8 cellular contexts compared by ENCODE assay signal in the genomic region with DNA sequence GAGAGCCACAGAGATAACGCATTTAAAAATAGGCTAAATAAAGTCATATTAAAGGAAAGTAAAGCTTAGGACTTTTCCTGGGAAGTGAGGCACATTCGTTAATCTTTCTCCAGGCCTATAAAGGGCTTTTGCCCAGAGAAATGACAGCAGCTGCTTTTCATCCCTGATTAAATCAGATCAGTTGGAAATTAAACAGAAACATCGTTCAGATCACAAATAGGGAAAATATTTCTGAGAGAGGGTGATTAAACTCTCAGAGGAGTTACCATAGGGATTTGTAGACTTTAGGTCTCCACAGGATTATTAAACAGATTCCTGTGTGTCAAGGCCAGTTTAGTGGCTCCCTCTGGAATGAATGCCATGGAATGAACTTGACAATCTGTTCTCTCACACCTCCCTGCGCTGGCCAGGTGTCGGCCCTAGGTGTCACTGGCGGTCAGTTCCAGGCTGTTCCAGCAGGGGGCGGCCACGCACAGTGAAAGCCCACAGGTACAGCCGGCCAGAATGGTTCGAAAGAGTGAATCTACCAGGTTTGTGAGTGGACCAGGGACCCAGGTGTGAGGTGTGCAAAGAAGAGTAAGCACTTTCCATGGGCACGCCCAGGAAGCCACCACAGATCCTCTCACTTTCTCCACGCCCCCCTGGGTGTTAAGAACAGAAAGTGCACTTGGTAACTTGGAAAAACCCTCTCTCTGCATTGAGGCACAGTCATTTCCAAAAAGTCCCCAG.
A peak's percentile ranks its signal among the peaks of the same experiment; 100 is the strongest.
DNase-seq lines count a peak whose midpoint lies in the region; ATAC-seq and TF ChIP-seq lines count a peak whose summit lies in the region.

No MANE protein-coding gene starts in this region.

- ATAC-seq in GM18861 (IDR thresholded peaks at IDR 0.05; ENCODE audit: unreplicated experiment): peak; percentile 94
- peak; percentile 88 for ATAC-seq in HG03045 (IDR thresholded peaks at IDR 0.05; ENCODE audit: unreplicated experiment)
- peak; percentile 95 to 97 for ATAC-seq in lower lobe of right lung

- no peaks in the 10 kb centered on the region for H3K4me1 ChIP-seq in lower lobe of right lung

- H3K4me3 ChIP-seq in AG10803 (ENCODE audit: low read length) (no peak overlapping the region), coronary artery (peak overlapping the region; percentile 47), lower lobe of right lung (no peak overlapping the region)

- H3K27ac ChIP-seq in coronary artery (peak overlapping the region in 1 of 2 donors; percentile 38), lower lobe of right lung (no peak overlapping the region)

- intact Hi-C loops in lower lobe of right lung (cut with DNase I): no loop called here

- H3K9me3 ChIP-seq in lower lobe of right lung: no peaks in the 10 kb centered on the region

- TF ChIP-seq CTCF in AG10803 (conservative IDR thresholded peaks at IDR 0.05; ENCODE audit: low read length) (peak; percentile 99), coronary artery (IDR thresholded peaks at IDR 0.05) (peak; percentile 99), lower lobe of right lung (IDR thresholded peaks at IDR 0.05) (peak; percentile 99)

- no peaks in the 10 kb centered on the region for H3K36me3 ChIP-seq in lower lobe of right lung

- H3K27me3 ChIP-seq in lower lobe of right lung (ENCODE audit: low read depth): no peaks in the 10 kb centered on the region

- DNase-seq in AG10803 (ENCODE audit: low read depth) (peak; percentile 93), NCI-H226 (peak; percentile 1), coronary artery (ENCODE audit: low spot score) (peak; percentile 87), lower lobe of right lung (peak; percentile 86)
- peak; percentile 81 for DNase-seq in activated CD4-positive, alpha-beta T cell treated with anti-CD3 and anti-CD28 coated beads, Interleukin-2, amount 50 U/mL, for 1 hour
- DNase-seq in stimulated activated CD8-positive, alpha-beta memory T cell treated with anti-CD3 and anti-CD28 coated beads, Interleukin-12 subunit alpha, Interleukin-12 subunit beta, amount 100 ng/mL, for 4 hours (ENCODE audit: low read depth): peak; percentile 50

Comparison
In these comparisons a context has a peak if more than half of its experiments do, and no peak if none do; other contexts are left out.
1. DNase-seq: peak in every context shown above with its lines; median percentile 93 in AG10803; 87 in coronary artery; 86 in lower lobe of right lung; 81 in activated CD4-positive, alpha-beta T cell treated with anti-CD3 and anti-CD28 coated beads, Interleukin-2, amount 50 U/mL, for 1 hour; 50 in stimulated activated CD8-positive, alpha-beta memory T cell treated with anti-CD3 and anti-CD28 coated beads, Interleukin-12 subunit alpha, Interleukin-12 subunit beta, amount 100 ng/mL, for 4 hours; 1 in NCI-H226.